Comparison of ENCODE assay signal across 19 cellular contexts in genomic region chr6:81476881-81477280, GRCh38.
DNase-seq lines count a peak whose midpoint lies in the region; ATAC-seq lines count a peak whose summit lies in the region.
"Had no signal": no experiment of that assay in that cellular context is flagged by ENCODE, and none has a peak within 500 bp of the region (broad histone marks: within the 10 kb centered on the region; RNA-seq: fewer than 3 reads in every experiment).

No MANE protein-coding gene starts in this region.

- peaks cover 0 to 12% of the 10 kb centered on the region in 2 donors for H3K9me3 Mint-ChIP-seq in effector memory CD8-positive, alpha-beta T cell
- H3K9me3 Mint-ChIP-seq: neural progenitor cell had no signal

- no peak overlapping the region for H3K4me3 Mint-ChIP-seq in effector memory CD8-positive, alpha-beta T cell
- H3K4me3 Mint-ChIP-seq: CD8-positive, alpha-beta T cell; neural progenitor cell had no signal

- intact Hi-C loops in left cardiac atrium (cut with DNase I): no loop called here

- H3K4me1 Mint-ChIP-seq in effector memory CD8-positive, alpha-beta T cell (ENCODE audit: low read depth in 2 of 2): no peaks in the 10 kb centered on the region
- H3K4me1 Mint-ChIP-seq: neural progenitor cell had no signal

- H3K36me3 Mint-ChIP-seq in effector memory CD8-positive, alpha-beta T cell (ENCODE audit: insufficient read depth): no peaks in the 10 kb centered on the region
- H3K36me3 Mint-ChIP-seq: CD8-positive, alpha-beta T cell; neural progenitor cell had no signal

- ATAC-seq in HG02884 (IDR thresholded peaks at IDR 0.05; ENCODE audit: unreplicated experiment) (no peak), left cardiac atrium (no peak)
- no peak for ATAC-seq in effector memory CD8-positive, alpha-beta T cell (replicated peaks)
- ATAC-seq: CD8-positive, alpha-beta T cell; left lung; Right ventricle myocardium inferior had no signal

- no peak overlapping the region for H3K27ac Mint-ChIP-seq in effector memory CD8-positive, alpha-beta T cell
- H3K27ac Mint-ChIP-seq: CD8-positive, alpha-beta T cell; neural progenitor cell had no signal

- no peaks in the 10 kb centered on the region for H3K27me3 Mint-ChIP-seq in effector memory CD8-positive, alpha-beta T cell

- peak; percentile 73 for DNase-seq in AG20443 (ENCODE audit: low spot score)
- DNase-seq in LHCN-M2 (ENCODE audit: low read depth): peak; percentile 56
- peak; percentile 57 for DNase-seq in dedifferentiated amniotic fluid mesenchymal stem cell (ENCODE audit: extremely low spot score)
- DNase-seq in hepatic stellate cell (ENCODE audit: low spot score): peak; percentile 1
- DNase-seq in SHP77 treated with DMSO at 0.1 percent for 48 hours (lab: John Stamatoyannopoulos, UW): no peak
- DNase-seq in left cardiac atrium: no peak
- DNase-seq in effector memory CD8-positive, alpha-beta T cell: no peak
- DNase-seq: activated effector memory CD4-positive, alpha-beta T cell treated with anti-CD3 and anti-CD28 coated beads, Interleukin-2, amount 50 U/mL, for 16 hours; amygdala; CD8-positive, alpha-beta T cell; DMS79; glutamatergic neuron; left lung; NCI-H1092 treated with DMSO at 0.1 percent for 48 hours; NCI-H2081; NCI-H510A treated with DMSO at 0.1 percent for 48 hours had no signal

Comparison
In these comparisons a context has a peak if more than half of its experiments do, and no peak if none do; other contexts are left out.
1. DNase-seq: peak in AG20443 (single experiment), LHCN-M2 (single experiment), dedifferentiated amniotic fluid mesenchymal stem cell (single experiment) and hepatic stellate cell (single experiment); none in SHP77 treated with DMSO at 0.1 percent for 48 hours (single experiment), left cardiac atrium (single experiment) and effector memory CD8-positive, alpha-beta T cell (0 of 3).